1 cellular context compared by ENCODE assay signal in the genomic region with DNA sequence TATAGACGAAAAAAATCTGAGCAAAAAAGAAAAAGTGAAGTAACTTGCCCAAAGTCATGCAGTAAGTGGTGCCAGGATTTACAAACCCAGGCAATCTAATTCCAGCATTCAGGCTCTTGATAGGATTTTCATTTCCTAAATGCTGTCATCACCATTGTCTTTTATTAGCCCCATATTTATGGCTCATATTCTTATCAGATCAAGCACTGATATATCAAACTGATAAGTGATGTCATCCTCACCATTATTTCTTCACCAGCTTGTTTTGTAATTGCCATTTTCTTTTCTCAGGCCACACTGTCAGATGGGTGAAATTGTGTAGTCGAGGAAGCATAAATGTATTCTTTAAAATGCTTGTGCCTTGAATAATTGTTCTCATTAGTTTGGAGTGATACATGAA.
A peak's percentile ranks its signal among the peaks of the same experiment; 100 is the strongest.
TF ChIP-seq lines count a peak whose summit lies in the region.

No MANE protein-coding gene starts in this region.

TF ChIP-seq in HepG2, 621 proteins besides CTCF, POLR2A, EP300 and RAD21:
- TF ChIP-seq ZNF468 (CRISPR knock-in tag; IDR thresholded peaks at IDR 0.05) (no peak), CEBPB (IDR thresholded peaks at IDR 0.05; ENCODE audit: borderline replicate concordance, low read depth, low read length) (no peak), PHF5A (CRISPR knock-in tag; IDR thresholded peaks at IDR 0.05; ENCODE audit: low read depth, unreplicated experiment) (no peak), NFATC3 (CRISPR knock-in tag; IDR thresholded peaks at IDR 0.05) (no peak), ATF7 (IDR thresholded peaks at IDR 0.05) (peak; percentile 67), ATF7 (CRISPR knock-in tag; IDR thresholded peaks at IDR 0.05) (no peak), FOXA1 (IDR thresholded peaks at IDR 0.05) (no peak), FOXA1 (CRISPR knock-in tag; IDR thresholded peaks at IDR 0.05) (no peak), HOXA9 (CRISPR knock-in tag; IDR thresholded peaks at IDR 0.05; ENCODE audit: borderline replicate concordance) (no peak), SMC3 (IDR thresholded peaks at IDR 0.05; ENCODE audit: low read length) (no peak), CREB1 (IDR thresholded peaks at IDR 0.05) (0 out of 2 replicates have a peak, but pooled peaks have one; percentile 21), CREB1 (CRISPR knock-in tag; IDR thresholded peaks at IDR 0.05) (no peak)
- TF ChIP-seq, protein P1, sequence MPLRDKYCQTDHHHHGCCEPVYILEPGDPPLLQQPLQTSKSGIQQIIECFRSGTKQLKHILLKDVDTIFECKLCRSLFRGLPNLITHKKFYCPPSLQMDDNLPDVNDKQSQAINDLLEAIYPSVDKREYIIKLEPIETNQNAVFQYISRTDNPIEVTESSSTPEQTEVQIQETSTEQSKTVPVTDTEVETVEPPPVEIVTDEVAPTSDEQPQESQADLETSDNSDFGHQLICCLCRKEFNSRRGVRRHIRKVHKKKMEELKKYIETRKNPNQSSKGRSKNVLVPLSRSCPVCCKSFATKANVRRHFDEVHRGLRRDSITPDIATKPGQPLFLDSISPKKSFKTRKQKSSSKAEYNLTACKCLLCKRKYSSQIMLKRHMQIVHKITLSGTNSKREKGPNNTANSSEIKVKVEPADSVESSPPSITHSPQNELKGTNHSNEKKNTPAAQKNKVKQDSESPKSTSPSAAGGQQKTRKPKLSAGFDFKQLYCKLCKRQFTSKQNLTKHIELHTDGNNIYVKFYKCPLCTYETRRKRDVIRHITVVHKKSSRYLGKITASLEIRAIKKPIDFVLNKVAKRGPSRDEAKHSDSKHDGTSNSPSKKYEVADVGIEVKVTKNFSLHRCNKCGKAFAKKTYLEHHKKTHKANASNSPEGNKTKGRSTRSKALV (CRISPR knock-in tag; IDR thresholded peaks at IDR 0.05), result no peak
- TF ChIP-seq, protein P2, sequence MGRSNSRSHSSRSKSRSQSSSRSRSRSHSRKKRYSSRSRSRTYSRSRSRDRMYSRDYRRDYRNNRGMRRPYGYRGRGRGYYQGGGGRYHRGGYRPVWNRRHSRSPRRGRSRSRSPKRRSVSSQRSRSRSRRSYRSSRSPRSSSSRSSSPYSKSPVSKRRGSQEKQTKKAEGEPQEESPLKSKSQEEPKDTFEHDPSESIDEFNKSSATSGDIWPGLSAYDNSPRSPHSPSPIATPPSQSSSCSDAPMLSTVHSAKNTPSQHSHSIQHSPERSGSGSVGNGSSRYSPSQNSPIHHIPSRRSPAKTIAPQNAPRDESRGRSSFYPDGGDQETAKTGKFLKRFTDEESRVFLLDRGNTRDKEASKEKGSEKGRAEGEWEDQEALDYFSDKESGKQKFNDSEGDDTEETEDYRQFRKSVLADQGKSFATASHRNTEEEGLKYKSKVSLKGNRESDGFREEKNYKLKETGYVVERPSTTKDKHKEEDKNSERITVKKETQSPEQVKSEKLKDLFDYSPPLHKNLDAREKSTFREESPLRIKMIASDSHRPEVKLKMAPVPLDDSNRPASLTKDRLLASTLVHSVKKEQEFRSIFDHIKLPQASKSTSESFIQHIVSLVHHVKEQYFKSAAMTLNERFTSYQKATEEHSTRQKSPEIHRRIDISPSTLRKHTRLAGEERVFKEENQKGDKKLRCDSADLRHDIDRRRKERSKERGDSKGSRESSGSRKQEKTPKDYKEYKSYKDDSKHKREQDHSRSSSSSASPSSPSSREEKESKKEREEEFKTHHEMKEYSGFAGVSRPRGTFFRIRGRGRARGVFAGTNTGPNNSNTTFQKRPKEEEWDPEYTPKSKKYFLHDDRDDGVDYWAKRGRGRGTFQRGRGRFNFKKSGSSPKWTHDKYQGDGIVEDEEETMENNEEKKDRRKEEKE (IDR thresholded peaks at IDR 0.05), result no peak
- TF ChIP-seq, protein P3, sequence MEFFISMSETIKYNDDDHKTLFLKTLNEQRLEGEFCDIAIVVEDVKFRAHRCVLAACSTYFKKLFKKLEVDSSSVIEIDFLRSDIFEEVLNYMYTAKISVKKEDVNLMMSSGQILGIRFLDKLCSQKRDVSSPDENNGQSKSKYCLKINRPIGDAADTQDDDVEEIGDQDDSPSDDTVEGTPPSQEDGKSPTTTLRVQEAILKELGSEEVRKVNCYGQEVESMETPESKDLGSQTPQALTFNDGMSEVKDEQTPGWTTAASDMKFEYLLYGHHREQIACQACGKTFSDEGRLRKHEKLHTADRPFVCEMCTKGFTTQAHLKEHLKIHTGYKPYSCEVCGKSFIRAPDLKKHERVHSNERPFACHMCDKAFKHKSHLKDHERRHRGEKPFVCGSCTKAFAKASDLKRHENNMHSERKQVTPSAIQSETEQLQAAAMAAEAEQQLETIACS (CRISPR knock-in tag; IDR thresholded peaks at IDR 0.05), result no peak
